Comparison of ENCODE assay signal across 8 cellular contexts in genomic region chr17:64661731-64661980, GRCh38. TPM values are rescaled to one million over a fixed set of nuclear protein-coding genes. Genes with fewer than 3 reads are reported as not detected.
DNase-seq lines count a peak whose midpoint lies in the region; ATAC-seq and TF ChIP-seq lines count a peak whose summit lies in the region.

No MANE protein-coding gene starts in this region.

- peaks cover 27 to 34% (median 33%) of the 10 kb centered on the region in 3 donors for H3K4me1 Mint-ChIP-seq in IgD-negative memory B cell

- no peaks in the 10 kb centered on the region for H3K9me3 Mint-ChIP-seq in IgD-negative memory B cell

- no peaks in the 10 kb centered on the region for H3K27me3 Mint-ChIP-seq in IgD-negative memory B cell

- H3K36me3 ChIP-seq in mesodermal cell (ENCODE audit: control insufficient read depth, insufficient read depth, low read length): peaks cover 22% of the 10 kb centered on the region
- H3K36me3 ChIP-seq in aorta (ENCODE audit: control insufficient read depth in 1 of 2, insufficient read depth in 2 of 2, low read length in 1 of 2): no peaks in the 10 kb centered on the region

- DNase-seq in NCI-H510A (lab: John Stamatoyannopoulos, UW) (peak; percentile 16), NCI-H510A treated with DMSO at 0.1 percent for 48 hours (lab: John Stamatoyannopoulos, UW) (no peak), cardiac fibroblast (ENCODE audit: low read depth in 2 of 2) (no peak), aorta (peak in 1 of 2 donors; percentile 88)

- peak overlapping the region; percentile 1 for H3K27ac ChIP-seq in mesodermal cell (ENCODE audit: low read depth, low read length, severe bottlenecking)
- peak overlapping the region; percentile 87 to 88 for H3K27ac ChIP-seq in aorta (ENCODE audit: low read depth in 1 of 2, low read length in 2 of 2)

- H3K4me1 ChIP-seq in mesodermal cell (ENCODE audit: control insufficient read depth, insufficient read depth, low read length, poor library complexity, severe bottlenecking) (peaks cover 6% of the 10 kb centered on the region), aorta (ENCODE audit: control insufficient read depth in 1 of 2, insufficient read depth in 2 of 2, low read length in 2 of 2) (no peaks in the 10 kb centered on the region)

- H3K36me3 Mint-ChIP-seq in IgD-negative memory B cell: no peaks in the 10 kb centered on the region

- intact Hi-C loops in aorta (cut with DNase I): loop anchor here in 1 of 2 donors (5.0 to 10.0 kb wide), 2 partner anchors 73 to 154 kb away; partner anchors contain the start of genes CEP95 and DDX5

- peaks cover 0 to 1% of the 10 kb centered on the region in 2 donors for H3K27me3 ChIP-seq in aorta (ENCODE audit: control insufficient read depth in 1 of 2, insufficient read depth in 2 of 2, low read length in 1 of 2)

- no peak for TF ChIP-seq CTCF in cardiac fibroblast (IDR thresholded peaks at IDR 0.05; ENCODE audit: low read depth, low read length)

- H3K27ac Mint-ChIP-seq in IgD-negative memory B cell: peak overlapping the region; percentile 92 to 96 (median 95)

- WGBS in mesodermal cell (ENCODE audit: insufficient coverage in 2 of 2), 2 experiments: 0% methylated on average over 3 to 12 of the region's 32 CpGs
- 1% methylated on average over 29 to 32 of the region's 32 CpGs for WGBS in aorta, 2 donors

- H3K9me3 ChIP-seq in mesodermal cell (ENCODE audit: control insufficient read depth, low read length): no peaks in the 10 kb centered on the region
- no peaks in the 10 kb centered on the region for H3K9me3 ChIP-seq in aorta (ENCODE audit: control insufficient read depth, low read length)

- peak; percentile 62 for ATAC-seq in aorta (ENCODE audit: low FRiP score)
- no peak for ATAC-seq in GM21737 (IDR thresholded peaks at IDR 0.05; ENCODE audit: unreplicated experiment)
- ATAC-seq in HG03571 (IDR thresholded peaks at IDR 0.05; ENCODE audit: unreplicated experiment): no peak

- H3K4me3 ChIP-seq in cardiac fibroblast (replicated peaks in 1 of 2; ENCODE audit: low read depth in 2 of 2, low read length in 2 of 2) (peak overlapping the region; percentile 67 to 77), mesodermal cell (ENCODE audit: extremely low read depth, insufficient read depth, low read length, poor library complexity, severe bottlenecking) (peak overlapping the region; percentile 76), aorta (ENCODE audit: low read length in 2 of 2) (peak overlapping the region; percentile 90 to 95)

- H3K4me3 Mint-ChIP-seq in IgD-negative memory B cell: peak overlapping the region; percentile 95 to 99 (median 98)

RNA-seq across cellular contexts. Expression of gene SMURF2, which starts 0.5 kb away (rescaled TPM):
- polyA plus RNA-seq in IgD-negative memory B cell (3.2 TPM), aorta (10 to 100 TPM; 11.3 to 12.5 TPM)
- polyA plus RNA-seq in mesodermal cell (2013, experiment 1 of 2): 177 TPM
- polyA plus RNA-seq in mesodermal cell (2013, experiment 2 of 2): 184 TPM
- 10 to 100 TPM; 36.3 to 62.1 TPM for total RNA-seq in aorta
